10 cellular contexts compared by ENCODE assay signal in genomic region chr6:132734694-132735236, GRCh38. TPM values are rescaled to one million over a fixed set of nuclear protein-coding genes. Genes with fewer than 3 reads are reported as not detected.
A peak's percentile ranks its signal among the peaks of the same experiment; 100 is the strongest.
DNase-seq lines count a peak whose midpoint lies in the region; ATAC-seq, FAIRE-seq and TF ChIP-seq lines count a peak whose summit lies in the region.
"Had no signal": no experiment of that assay in that cellular context is flagged by ENCODE, and none has a peak within 500 bp of the region (broad histone marks: within the 10 kb centered on the region; RNA-seq: fewer than 3 reads in every experiment).

No MANE protein-coding gene starts in this region.

- H3K9me2 ChIP-seq in MM.1S (replicated peaks; ENCODE audit: insufficient read depth, low read length), result no peaks in the 10 kb centered on the region

- no peaks in the 10 kb centered on the region for H3K79me2 ChIP-seq in HepG2 (ENCODE audit: insufficient read depth, low read length)
- H3K79me2 ChIP-seq in MM.1S (ENCODE audit: low read length), result no peaks in the 10 kb centered on the region

- H2AFZ ChIP-seq in HepG2 (ENCODE audit: low read length), result no peak overlapping the region
- H2AFZ ChIP-seq in MM.1S (ENCODE audit: low read length), result no peak overlapping the region

- H3K36me3 ChIP-seq in HepG2 (replicated peaks in 1 of 2; ENCODE audit: control insufficient read depth in 1 of 2, insufficient read depth in 2 of 2, low read length in 2 of 2), result no peaks in the 10 kb centered on the region
- H3K36me3 ChIP-seq in MM.1S (replicated peaks; ENCODE audit: insufficient read depth, low read length), result no peaks in the 10 kb centered on the region

- H3K9ac ChIP-seq in HepG2 (ENCODE audit: insufficient read depth, low read depth, low read length), result no peak overlapping the region
- no peak overlapping the region for H3K9ac ChIP-seq in MM.1S (ENCODE audit: low read length)

- H3K27ac ChIP-seq in VCaP (peak overlapping the region; percentile 13; the same call in 1 of the 2 replicates), HepG2 (ENCODE audit: extremely low read length, insufficient read depth, low read length) (no peak overlapping the region), MM.1S (ENCODE audit: low read length) (no peak overlapping the region)

- peak; percentile 12 for FAIRE-seq in HepG2 (lab: Jason Lieb, UNC)

- CTCF ChIA-PET in HepG2 (lab: Yijun Ruan, JAX; ENCODE audit: low intra/inter-chr PET ratio, low total read pairs), result no interaction called here

- TF ChIP-seq CTCF in VCaP (conservative IDR thresholded peaks at IDR 0.05), result peak; percentile 47
- peak; percentile 32; the same call in 1 of the 2 replicates for TF ChIP-seq CTCF in HepG2 (CRISPR knock-in tag; IDR thresholded peaks at IDR 0.05)
- TF ChIP-seq CTCF in MM.1S (IDR thresholded peaks at IDR 0.05; ENCODE audit: low read length), result no peak

- H3K4me3 ChIP-seq in HepG2 (replicated peaks in 1 of 3; ENCODE audit: insufficient read depth in 1 of 3, low read depth in 2 of 3, low read length in 3 of 3) (no peak overlapping the region), MM.1S (ENCODE audit: low read length) (no peak overlapping the region)

- BruUV-seq in HepG2 (replicated peaks; lab: Mats Ljungman, UMichigan), result no TSS peak

- H3K27me3 ChIP-seq in HepG2 (ENCODE audit: control insufficient read depth in 1 of 2, insufficient read depth in 2 of 2, low read length in 2 of 2), result no peaks in the 10 kb centered on the region
- no peaks in the 10 kb centered on the region for H3K27me3 ChIP-seq in MM.1S (replicated peaks; ENCODE audit: insufficient read depth, low read length)

- intact Hi-C loops in HepG2 (cut with micrococcal nuclease; ENCODE audit: unreplicated experiment), result no loop called here

- TF ChIP-seq RAD21 in Ishikawa (IDR thresholded peaks at IDR 0.05; ENCODE audit: low read depth) (peak; percentile 37), HepG2 (CRISPR knock-in tag; IDR thresholded peaks at IDR 0.05) (no peak)

- no peak for TF ChIP-seq POLR2A in HepG2 (IDR thresholded peaks at IDR 0.05; ENCODE audit: insufficient read depth in 1 of 2, low read depth in 2 of 2, low read length in 2 of 2)

- WGBS in HepG2 (ENCODE audit: low lambda C conversion rate), result 1% methylated on average over 3 of the region's 3 CpGs

- H3K4me2 ChIP-seq in HepG2 (ENCODE audit: low read depth, low read length) (peak overlapping the region; percentile 5; the same call in 1 of the 2 replicates), MM.1S (ENCODE audit: low read depth, low read length) (no peak overlapping the region)

- H3F3A ChIP-seq in MM.1S (ENCODE audit: insufficient read depth, low read length), result no peaks in the 10 kb centered on the region

- POLR2A ChIA-PET in HepG2 (lab: Yijun Ruan, JAX), result no interaction called here

- DNase-seq in AG20443 (ENCODE audit: low spot score) (peak; percentile 18), HepG2 (ENCODE audit: low spot score) (peak; percentile 78), SHP77 treated with DMSO at 0.1 percent for 48 hours (lab: John Stamatoyannopoulos, UW) (no peak), MM.1S (no peak), COLO829 (ENCODE audit: low spot score) (no peak), amniotic stem cell (lab: John Stamatoyannopoulos, UW) (no peak)
- DNase-seq: activated gamma-delta T cell treated with Interleukin-2 at 50 U/mL for 16 hours, SHP77 had no signal

- no peaks in the 10 kb centered on the region for H3K9me3 ChIP-seq in HepG2 (ENCODE audit: low read length)
- no peaks in the 10 kb centered on the region for H3K9me3 ChIP-seq in MM.1S (replicated peaks; ENCODE audit: insufficient read depth, low read length)

- no peaks in the 10 kb centered on the region for H4K20me1 ChIP-seq in HepG2 (ENCODE audit: insufficient read depth, low read length)
- H4K20me1 ChIP-seq in MM.1S (ENCODE audit: insufficient read depth, low read length), result no peaks in the 10 kb centered on the region

- TF ChIP-seq EP300 in Ishikawa (IDR thresholded peaks at IDR 0.05; ENCODE audit: borderline replicate concordance) (no peak), HepG2 (IDR thresholded peaks at IDR 0.05; ENCODE audit: low read depth in 2 of 2, low read length in 2 of 2) (peak; percentile 93 to 94; a peak in 3 of 4 replicates), HepG2 (CRISPR knock-in tag; IDR thresholded peaks at IDR 0.05; ENCODE audit: borderline replicate concordance) (no peak; the same call in 1 of the 2 replicates)

- ATAC-seq in HepG2, result peak; percentile 92

- peaks cover 47% of the 10 kb centered on the region for H3K4me1 ChIP-seq in HepG2 (ENCODE audit: insufficient read depth, low read length)
- H3K4me1 ChIP-seq in MM.1S (ENCODE audit: low read length), result no peaks in the 10 kb centered on the region

- in situ Hi-C loops in HepG2 (cut with HindIII; ENCODE audit: extremely low pct_ligation_motif_present, low pct_unique_long_range_greater_than_20kb), result no loop called here

TF ChIP-seq in Ishikawa, 13 proteins besides CTCF, POLR2A, EP300 and RAD21 (continues in another document):
- no peak for TF ChIP-seq EGR1 (IDR thresholded peaks at IDR 0.05)
- no peak for TF ChIP-seq TEAD4 (IDR thresholded peaks at IDR 0.05)
- no peak for TF ChIP-seq TCF12 (IDR thresholded peaks at IDR 0.05; ENCODE audit: low read depth)
- TF ChIP-seq USF1 (IDR thresholded peaks at IDR 0.05), result no peak

TF ChIP-seq in HepG2, 621 proteins besides CTCF, POLR2A, EP300 and RAD21 (continues in another document):
- TF ChIP-seq ZNF567 (CRISPR knock-in tag; IDR thresholded peaks at IDR 0.05; ENCODE audit: borderline replicate concordance), result no peak

RNA-seq across cellular contexts. Expression of gene VNN1, which starts 20.9 kb away (rescaled TPM):
- 0.41 and 0.62 TPM in 2 replicates for total RNA-seq in HepG2 (2016; rRNA removed; fragmentation: Illumina TruSeq; extraction: Trizol)
- total RNA-seq in HepG2 (2016; cell fraction: cytosol; rRNA removed; fragmentation: Illumina TruSeq; extraction: Trizol; ENCODE audit: low read depth), result not detected in 2 replicates
- 0.45 and 0.61 TPM in 2 replicates for total RNA-seq in HepG2 (2016; cell fraction: insoluble cytoplasmic fraction; rRNA removed; fragmentation: Illumina TruSeq; extraction: Trizol)
- 0.17 and 0.25 TPM in 2 replicates for total RNA-seq in HepG2 (2016; cell fraction: membrane; rRNA removed; fragmentation: Illumina TruSeq; extraction: Trizol)
- total RNA-seq in HepG2 (2016; cell fraction: nucleus; rRNA removed; fragmentation: Illumina TruSeq; extraction: Trizol), result 0.65 and 0.75 TPM in 2 replicates
- polyA plus RNA-seq in HepG2 (2011; rRNA removed), result 4.0 and 11.7 TPM in 2 replicates
- 1.6 and 9.6 TPM in 2 replicates for polyA plus RNA-seq in HepG2 (2011; cell fraction: cytosol; rRNA removed)
- 0.82 and 2.6 TPM in 2 replicates for polyA plus RNA-seq in HepG2 (2011; cell fraction: nucleus; rRNA removed)
- 17.1 and 20.8 TPM in 2 replicates for polyA plus RNA-seq in HepG2 (2012)
- 0.05 TPM in 1 of 2 replicates, not detected in the other for polyA plus RNA-seq in HepG2 (2016; cell fraction: cytosol; fragmentation: Illumina TruSeq; extraction: Trizol; ENCODE audit: low read depth)
- 0.44 and 0.53 TPM in 2 replicates for polyA plus RNA-seq in HepG2 (2016; cell fraction: insoluble cytoplasmic fraction; fragmentation: Illumina TruSeq; extraction: Trizol; ENCODE audit: low read depth)
- 0.08 and 0.13 TPM in 2 replicates for polyA plus RNA-seq in HepG2 (2016; cell fraction: membrane; fragmentation: Illumina TruSeq; extraction: Trizol; ENCODE audit: low read depth)
- 1.2 and 1.5 TPM in 2 replicates for polyA plus RNA-seq in HepG2 (2016; cell fraction: nucleus; fragmentation: Illumina TruSeq; extraction: Trizol; ENCODE audit: insufficient read depth, low read depth)
- polyA minus RNA-seq in HepG2 (2011; rRNA and poly(A)+ RNA removed; ENCODE audit: low replicate concordance), result 2.3 TPM in 1 of 2 replicates, not detected in the other
- polyA minus RNA-seq in HepG2 (2011; cell fraction: cytosol; rRNA and poly(A)+ RNA removed), result 1.6 and 6.7 TPM in 2 replicates
- 1.2 and 6.0 TPM in 2 replicates for polyA minus RNA-seq in HepG2 (2011; cell fraction: nucleus; rRNA and poly(A)+ RNA removed)

RNA-seq across cellular contexts. Expression of gene VNN2, which starts 22.9 kb away (rescaled TPM):
- 0.13 and 0.15 TPM in 2 replicates for total RNA-seq in HepG2 (2016; rRNA removed; fragmentation: Illumina TruSeq; extraction: Trizol)
- not detected in 2 replicates for total RNA-seq in HepG2 (2016; cell fraction: cytosol; rRNA removed; fragmentation: Illumina TruSeq; extraction: Trizol; ENCODE audit: low read depth)
- 0.13 TPM in 1 of 2 replicates, not detected in the other for total RNA-seq in HepG2 (2016; cell fraction: insoluble cytoplasmic fraction; rRNA removed; fragmentation: Illumina TruSeq; extraction: Trizol)
- 0.22 TPM in 1 of 2 replicates, not detected in the other for total RNA-seq in HepG2 (2016; cell fraction: membrane; rRNA removed; fragmentation: Illumina TruSeq; extraction: Trizol)
- total RNA-seq in HepG2 (2016; cell fraction: nucleus; rRNA removed; fragmentation: Illumina TruSeq; extraction: Trizol), result not detected in 2 replicates
- 0.09 and 0.30 TPM in 2 replicates for polyA plus RNA-seq in HepG2 (2011; rRNA removed)
- polyA plus RNA-seq in HepG2 (2011; cell fraction: cytosol; rRNA removed), result 0.03 and 0.28 TPM in 2 replicates
- polyA plus RNA-seq in HepG2 (2011; cell fraction: nucleus; rRNA removed), result not detected in 2 replicates
- 0.76 and 1.4 TPM in 2 replicates for polyA plus RNA-seq in HepG2 (2012)
- polyA plus RNA-seq in HepG2 (2016; cell fraction: cytosol; fragmentation: Illumina TruSeq; extraction: Trizol; ENCODE audit: low read depth), result not detected in 2 replicates
- polyA plus RNA-seq in HepG2 (2016; cell fraction: insoluble cytoplasmic fraction; fragmentation: Illumina TruSeq; extraction: Trizol; ENCODE audit: low read depth), result not detected in 2 replicates
- polyA plus RNA-seq in HepG2 (2016; cell fraction: membrane; fragmentation: Illumina TruSeq; extraction: Trizol; ENCODE audit: low read depth), result not detected in 2 replicates
- polyA plus RNA-seq in HepG2 (2016; cell fraction: nucleus; fragmentation: Illumina TruSeq; extraction: Trizol; ENCODE audit: insufficient read depth, low read depth), result not detected in 2 replicates
- polyA minus RNA-seq in HepG2 (2011; rRNA and poly(A)+ RNA removed; ENCODE audit: low replicate concordance), result not detected in 2 replicates
- not detected in 2 replicates for polyA minus RNA-seq in HepG2 (2011; cell fraction: cytosol; rRNA and poly(A)+ RNA removed)
- not detected in 2 replicates for polyA minus RNA-seq in HepG2 (2011; cell fraction: nucleus; rRNA and poly(A)+ RNA removed)

Comparison
In these comparisons a context has a peak if more than half of its experiments do, and no peak if none do; other contexts are left out.
1. DNase-seq: peak in AG20443 (single experiment) and HepG2 (single experiment); none in SHP77 treated with DMSO at 0.1 percent for 48 hours (single experiment), MM.1S (single experiment), COLO829 (single experiment) and amniotic stem cell (single experiment).